Comparison of ENCODE assay signal across 1 cellular context in genomic region chr15:36008719-36009118, GRCh38.
TF ChIP-seq lines count a peak whose summit lies in the region.

No MANE protein-coding gene starts in this region.

TF ChIP-seq in K562, 482 proteins besides CTCF, POLR2A, EP300 and RAD21 (continued from another document):
- TF ChIP-seq, protein P1, sequence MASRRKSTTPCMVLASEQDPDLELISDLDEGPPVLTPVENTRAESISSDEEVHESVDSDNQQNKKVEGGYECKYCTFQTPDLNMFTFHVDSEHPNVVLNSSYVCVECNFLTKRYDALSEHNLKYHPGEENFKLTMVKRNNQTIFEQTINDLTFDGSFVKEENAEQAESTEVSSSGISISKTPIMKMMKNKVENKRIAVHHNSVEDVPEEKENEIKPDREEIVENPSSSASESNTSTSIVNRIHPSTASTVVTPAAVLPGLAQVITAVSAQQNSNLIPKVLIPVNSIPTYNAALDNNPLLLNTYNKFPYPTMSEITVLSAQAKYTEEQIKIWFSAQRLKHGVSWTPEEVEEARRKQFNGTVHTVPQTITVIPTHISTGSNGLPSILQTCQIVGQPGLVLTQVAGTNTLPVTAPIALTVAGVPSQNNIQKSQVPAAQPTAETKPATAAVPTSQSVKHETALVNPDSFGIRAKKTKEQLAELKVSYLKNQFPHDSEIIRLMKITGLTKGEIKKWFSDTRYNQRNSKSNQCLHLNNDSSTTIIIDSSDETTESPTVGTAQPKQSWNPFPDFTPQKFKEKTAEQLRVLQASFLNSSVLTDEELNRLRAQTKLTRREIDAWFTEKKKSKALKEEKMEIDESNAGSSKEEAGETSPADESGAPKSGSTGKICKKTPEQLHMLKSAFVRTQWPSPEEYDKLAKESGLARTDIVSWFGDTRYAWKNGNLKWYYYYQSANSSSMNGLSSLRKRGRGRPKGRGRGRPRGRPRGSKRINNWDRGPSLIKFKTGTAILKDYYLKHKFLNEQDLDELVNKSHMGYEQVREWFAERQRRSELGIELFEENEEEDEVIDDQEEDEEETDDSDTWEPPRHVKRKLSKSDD (conservative IDR thresholded peaks at IDR 0.05; ENCODE audit: low read length), result no peak
